21 cellular contexts compared by ENCODE assay signal in the genomic region with DNA sequence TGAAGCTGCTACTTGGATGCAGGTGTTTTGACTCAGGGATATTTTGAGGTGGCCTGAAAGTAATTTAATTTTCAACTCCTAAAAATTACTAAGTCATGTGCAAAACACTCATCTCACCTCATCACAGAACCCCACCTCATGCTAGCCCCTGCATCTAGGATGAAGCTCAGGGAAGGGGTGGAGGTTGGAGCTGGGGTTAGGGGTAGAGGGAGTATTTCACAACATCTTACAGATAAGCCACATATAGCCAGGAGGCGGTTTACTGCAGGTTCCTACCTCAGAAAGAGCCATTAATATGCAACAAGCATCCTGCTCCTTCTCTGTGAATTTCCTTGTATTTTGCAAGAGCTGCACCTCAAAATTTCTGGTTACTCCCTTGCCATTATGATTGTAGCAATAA.
DNase-seq lines count a peak whose midpoint lies in the region; ATAC-seq and TF ChIP-seq lines count a peak whose summit lies in the region.
"Had no signal": no experiment of that assay in that cellular context is flagged by ENCODE, and none has a peak within 500 bp of the region (broad histone marks: within the 10 kb centered on the region; RNA-seq: fewer than 3 reads in every experiment).

No MANE protein-coding gene starts in this region.

- no peaks in the 10 kb centered on the region for H3K36me3 ChIP-seq in BLaER1 treated with 17β-estradiol and CSF1 and Interleukin-3, amounts not matched to agents 10 nM and 100 nM
- no peaks in the 10 kb centered on the region for H3K36me3 ChIP-seq in Loucy (ENCODE audit: insufficient read depth, low read length)
- no peaks in the 10 kb centered on the region for H3K36me3 ChIP-seq in mesodermal cell (ENCODE audit: control insufficient read depth, insufficient read depth, low read length)
- H3K36me3 ChIP-seq in body of pancreas (replicated peaks in 1 of 2; ENCODE audit: insufficient read depth in 1 of 2, low read depth in 2 of 2), result no peaks in the 10 kb centered on the region
- H3K36me3 ChIP-seq: SJCRH30 had no signal

- no peak overlapping the region for H3K9ac ChIP-seq in BLaER1 treated with 17β-estradiol and CSF1 and Interleukin-3, amounts not matched to agents 10 nM and 100 nM
- peak overlapping the region; percentile 30 for H3K9ac ChIP-seq in Loucy (ENCODE audit: low read depth, low read length, poor library complexity, severe bottlenecking)

- intact Hi-C loops in body of pancreas (cut with DNase I), result no loop called here

- no peak overlapping the region for H3K4me3 ChIP-seq in BLaER1 treated with 17β-estradiol and CSF1 and Interleukin-3, amounts not matched to agents 10 nM and 100 nM
- peak overlapping the region; percentile 8 for H3K4me3 ChIP-seq in Loucy (ENCODE audit: low read length, poor library complexity, severe bottlenecking)
- H3K4me3 ChIP-seq in mesodermal cell (ENCODE audit: extremely low read depth, insufficient read depth, low read length, poor library complexity, severe bottlenecking), result no peak overlapping the region
- H3K4me3 ChIP-seq in body of pancreas, result no peak overlapping the region
- H3K4me3 ChIP-seq: A549, GM23338, SJCRH30 had no signal

- TF ChIP-seq POLR2A in body of pancreas (IDR thresholded peaks at IDR 0.05), result no peak

- peaks cover 7 to 16% (median 12%) of the 10 kb centered on the region in 11 experiments; a peak in 21 of 22 replicates for H3K9me3 ChIP-seq in BLaER1 treated with 17β-estradiol and CSF1 and Interleukin-3, amounts not matched to agents 10 nM and 100 nM (replicated peaks in 1 of 11)
- H3K9me3 ChIP-seq in Loucy (ENCODE audit: insufficient read depth, low read depth, low read length), result no peaks in the 10 kb centered on the region
- H3K9me3 ChIP-seq in T-helper 17 cell (ENCODE audit: control insufficient read depth, low read length, poor library complexity, severe bottlenecking), result no peaks in the 10 kb centered on the region
- H3K9me3 ChIP-seq in mesodermal cell (ENCODE audit: control insufficient read depth, low read length), result no peaks in the 10 kb centered on the region
- H3K9me3 ChIP-seq in body of pancreas, result no peaks in the 10 kb centered on the region
- H3K9me3 ChIP-seq: A549 had no signal

- H3F3A ChIP-seq in Loucy (ENCODE audit: low read depth), result no peaks in the 10 kb centered on the region

- H3K27ac ChIP-seq in BLaER1 treated with 17β-estradiol and CSF1 and Interleukin-3, amounts not matched to agents 10 nM and 100 nM, result no peak overlapping the region
- H3K27ac ChIP-seq in mesodermal cell (ENCODE audit: low read depth, low read length, severe bottlenecking) (peak overlapping the region; percentile 70), body of pancreas (no peak overlapping the region)
- H3K27ac ChIP-seq: A549, RWPE1, SJCRH30 had no signal

- no peaks in the 10 kb centered on the region for H3K27me3 Mint-ChIP-seq in T-helper 17 cell
- H3K27me3 Mint-ChIP-seq: CD4-positive, alpha-beta memory T cell had no signal

- WGBS in mesodermal cell (ENCODE audit: insufficient coverage in 2 of 2), 2 experiments, result no CpG with 5 or more reads among the region's 1 CpG
- 65 to 83% methylated on average over 1 of the region's 1 CpG for WGBS in body of pancreas, 2 donors

- ATAC-seq in T-helper 17 cell, result no peak
- no peak for ATAC-seq in GM19397 (IDR thresholded peaks at IDR 0.05; ENCODE audit: unreplicated experiment)
- no peak for ATAC-seq in HG02840 (IDR thresholded peaks at IDR 0.05; ENCODE audit: low FRiP score, unreplicated experiment)
- ATAC-seq in GM19324 (IDR thresholded peaks at IDR 0.05; ENCODE audit: low FRiP score, unreplicated experiment), result no peak
- ATAC-seq in body of pancreas, result no peak
- ATAC-seq: A549, GM23338, HepG2 had no signal

- no peaks in the 10 kb centered on the region for H3K27me3 ChIP-seq in BLaER1 treated with 17β-estradiol and CSF1 and Interleukin-3, amounts not matched to agents 10 nM and 100 nM
- no peaks in the 10 kb centered on the region for H3K27me3 ChIP-seq in Loucy (ENCODE audit: insufficient read depth, low read length, poor library complexity, severe bottlenecking)
- no peaks in the 10 kb centered on the region for H3K27me3 ChIP-seq in body of pancreas
- H3K27me3 ChIP-seq: SJCRH30 had no signal

- H3K4me1 Mint-ChIP-seq in T-helper 17 cell, result peaks cover 5% of the 10 kb centered on the region
- H3K4me1 Mint-ChIP-seq: GM23338 had no signal

- H2AFZ ChIP-seq in Loucy (ENCODE audit: low read length), result no peak overlapping the region
- H2AFZ ChIP-seq: GM23338 had no signal

- TF ChIP-seq CTCF in Loucy (conservative IDR thresholded peaks at IDR 0.05; ENCODE audit: low read length) (no peak), body of pancreas (IDR thresholded peaks at IDR 0.05) (no peak)

- no peaks in the 10 kb centered on the region for H3K79me2 ChIP-seq in Loucy (ENCODE audit: insufficient read depth, low read length)

- H3K4me2 ChIP-seq in BLaER1 treated with 17β-estradiol and CSF1 and Interleukin-3, amounts not matched to agents 10 nM and 100 nM, result peak overlapping the region in 8 of 11 experiments; percentile 31 to 62 (median 54); a peak in 13 of 22 replicates
- peak overlapping the region; percentile 64 for H3K4me2 ChIP-seq in Loucy (ENCODE audit: low read depth, low read length, poor library complexity, severe bottlenecking)
- H3K4me2 ChIP-seq: A549, GM23338 had no signal

- no peak overlapping the region for H3K4me3 Mint-ChIP-seq in T-helper 17 cell
- H3K4me3 Mint-ChIP-seq: GM23338 had no signal

- peaks cover 0 to 16% (median 13%) of the 10 kb centered on the region in 10 experiments; a peak in 14 of 20 replicates for H3K4me1 ChIP-seq in BLaER1 treated with 17β-estradiol and CSF1 and Interleukin-3, amounts not matched to agents 10 nM and 100 nM
- peaks cover 14% of the 10 kb centered on the region for H3K4me1 ChIP-seq in Loucy (ENCODE audit: insufficient read depth, low read length, poor library complexity, severe bottlenecking)
- H3K4me1 ChIP-seq in mesodermal cell (ENCODE audit: control insufficient read depth, insufficient read depth, low read length, poor library complexity, severe bottlenecking), result peaks cover 16% of the 10 kb centered on the region
- H3K4me1 ChIP-seq in body of pancreas, result no peaks in the 10 kb centered on the region
- H3K4me1 ChIP-seq: A549 had no signal

- DNase-seq in T-helper 17 cell (no peak), body of pancreas (no peak)
- DNase-seq: CD4-positive, alpha-beta memory T cell; GF-D8; KG1; NCI-H1092 treated with DMSO at 0.1 percent for 48 hours; NCI-H1694; NCI-H2081 treated with DMSO at 0.1 percent for 48 hours; NCI-H510A treated with DMSO at 0.1 percent for 48 hours; NCI-H774 had no signal

- no peaks in the 10 kb centered on the region for H3K36me3 Mint-ChIP-seq in T-helper 17 cell (ENCODE audit: low read depth)

- no peaks in the 10 kb centered on the region for H4K20me1 ChIP-seq in BLaER1 treated with 17β-estradiol and CSF1 and Interleukin-3, amounts not matched to agents 10 nM and 100 nM
- H4K20me1 ChIP-seq in Loucy (ENCODE audit: insufficient read depth, low read length, poor library complexity, severe bottlenecking), result no peaks in the 10 kb centered on the region

- H3K27ac Mint-ChIP-seq in T-helper 17 cell, result peak overlapping the region; percentile 22
- H3K27ac Mint-ChIP-seq: GM23338 had no signal

- H3K9me2 ChIP-seq in Loucy (replicated peaks; ENCODE audit: low read depth, low read length), result no peaks in the 10 kb centered on the region
